In genomic region chr2:12612646-12613045, GRCh38 we compare ENCODE assay signal across 16 cellular contexts.
"Had no signal": no experiment of that assay in that cellular context is flagged by ENCODE, and none has a peak within 500 bp of the region (broad histone marks: within the 10 kb centered on the region; RNA-seq: fewer than 3 reads in every experiment).

No MANE protein-coding gene starts in this region.

- H3K27ac ChIP-seq: gastroesophageal sphincter, uterus had no signal

- DNase-seq: activated CD4-positive, alpha-beta T cell treated with anti-CD3 and anti-CD28 coated beads, Interleukin-2, amount 10 ng/mL, durations not matched to agents 7 days and 5 days; activated CD4-positive, CD25-positive, alpha-beta regulatory T cell; activated CD8-positive, alpha-beta memory T cell treated with anti-CD3 and anti-CD28 coated beads, Interleukin-2, amount 50 U/mL, for 48 hours; activated naive CD8-positive, alpha-beta T cell treated with anti-CD3 and anti-CD28 coated beads, Interleukin-2, amount 10 ng/mL, durations not matched to agents 7 days and 5 days; activated T-cell treated with anti-CD3 and anti-CD28 coated beads, Interleukin-2, amount 50 U/mL, for 72 hours; cerebellar nuclear complex; effector memory CD8-positive, alpha-beta T cell; erythroblast; stimulated activated CD4-positive, alpha-beta T cell treated with anti-CD3 and anti-CD28 coated beads, Interleukin-2, amount 100 ng/mL, for 48 hours; stimulated activated naive CD4-positive, alpha-beta T cell; uterus had no signal

- H3K9me3 Mint-ChIP-seq: dendritic cell treated with granulocyte-macrophage colony-stimulating factor and Interleukin-4, amounts not matched to agents 40 ng/mL and 50 ng/mL, for 4 days; effector memory CD8-positive, alpha-beta T cell; T-helper 2 cell treated with Interferon-gamma antibody and Interleukin-4, amounts not matched to agents 5 μg/mL and 100 μg/mL, for 36 hours had no signal

- ATAC-seq: activated T-cell treated with anti-CD3 and anti-CD28 coated beads, Interleukin-2, amount 50 U/mL, for 72 hours; gastroesophageal sphincter had no signal

- H3K4me3 ChIP-seq: gastroesophageal sphincter, lung, tibial nerve, uterus had no signal

- H3K36me3 ChIP-seq: gastroesophageal sphincter, tibial nerve, uterus had no signal

- H3K4me1 ChIP-seq: uterus had no signal

- H3K9me3 ChIP-seq: gastroesophageal sphincter, tibial nerve, uterus had no signal

- H3K27me3 ChIP-seq: gastroesophageal sphincter, tibial nerve, uterus had no signal

- H3K4me3 Mint-ChIP-seq: activated CD4-positive, alpha-beta T cell treated with anti-CD3 and anti-CD28 coated beads, Interleukin-2, amount 10 ng/mL, durations not matched to agents 7 days and 5 days; activated naive CD8-positive, alpha-beta T cell treated with anti-CD3 and anti-CD28 coated beads, Interleukin-2, amount 10 ng/mL, durations not matched to agents 7 days and 5 days; activated T-cell treated with anti-CD3 and anti-CD28 coated beads, Interleukin-2, amount 50 U/mL, for 72 hours; dendritic cell treated with granulocyte-macrophage colony-stimulating factor and Interleukin-4, amounts not matched to agents 40 ng/mL and 50 ng/mL, for 4 days; effector memory CD8-positive, alpha-beta T cell; T-helper 2 cell treated with Interferon-gamma antibody and Interleukin-4, amounts not matched to agents 5 μg/mL and 100 μg/mL, for 36 hours had no signal

- H3K27ac Mint-ChIP-seq: activated T-cell treated with anti-CD3 and anti-CD28 coated beads, Interleukin-2, amount 50 U/mL, for 72 hours; dendritic cell treated with granulocyte-macrophage colony-stimulating factor and Interleukin-4, amounts not matched to agents 40 ng/mL and 50 ng/mL, for 4 days; T-helper 2 cell treated with Interferon-gamma antibody and Interleukin-4, amounts not matched to agents 5 μg/mL and 100 μg/mL, for 36 hours had no signal

- H3K27me3 Mint-ChIP-seq: activated naive CD8-positive, alpha-beta T cell treated with anti-CD3 and anti-CD28 coated beads, Interleukin-2, amount 10 ng/mL, durations not matched to agents 7 days and 5 days; effector memory CD8-positive, alpha-beta T cell had no signal
